In genomic region chr12:108981835-108982234, GRCh38 we compare ENCODE assay signal across 26 cellular contexts. TPM values are rescaled to one million over a fixed set of nuclear protein-coding genes. Genes with fewer than 3 reads are reported as not detected.
"Had no signal": no experiment of that assay in that cellular context is flagged by ENCODE, and none has a peak within 500 bp of the region (broad histone marks: within the 10 kb centered on the region; RNA-seq: fewer than 3 reads in every experiment).

No MANE protein-coding gene starts in this region.

- ATAC-seq: activated naive CD4-positive, alpha-beta T cell treated with anti-CD3 and anti-CD28 coated beads, Interleukin-2, amount 50 U/mL, for 72 hours; activated T-cell treated with anti-CD3 and anti-CD28 coated beads, Interleukin-2, amount 50 U/mL, for 72 hours; effector memory CD8-positive, alpha-beta T cell; foreskin keratinocyte; gastrocnemius medialis had no signal

- H3K27ac ChIP-seq: ascending aorta, breast epithelium, coronary artery, dorsolateral prefrontal cortex, esophagus muscularis mucosa, foreskin keratinocyte, gastrocnemius medialis had no signal

- H3K4me3 ChIP-seq: ascending aorta, breast epithelium, coronary artery, dorsolateral prefrontal cortex, esophagus muscularis mucosa, gastrocnemius medialis, heart left ventricle had no signal

- H3K27me3 ChIP-seq: ascending aorta, breast epithelium, dorsolateral prefrontal cortex, esophagus muscularis mucosa, foreskin keratinocyte, gastrocnemius medialis, heart left ventricle had no signal

- H3K4me1 ChIP-seq: ascending aorta, breast epithelium, esophagus muscularis mucosa, foreskin keratinocyte, gastrocnemius medialis had no signal

- H3K9me3 ChIP-seq: ascending aorta, breast epithelium, esophagus muscularis mucosa, gastrocnemius medialis, heart left ventricle had no signal

- H3K36me3 ChIP-seq: ascending aorta, breast epithelium, esophagus muscularis mucosa, gastrocnemius medialis, heart left ventricle had no signal

- DNase-seq: activated CD4-positive, alpha-beta memory T cell treated with anti-CD3 and anti-CD28 coated beads, Interleukin-2, amount 10 ng/mL, durations not matched to agents 7 days and 5 days; activated CD4-positive, alpha-beta T cell treated with anti-CD3 and anti-CD28 coated beads for 1 hour; activated CD4-positive, alpha-beta T cell treated with anti-CD3 and anti-CD28 coated beads for 4 hours; activated CD4-positive, alpha-beta T cell treated with anti-CD3 and anti-CD28 coated beads, Interleukin-2, amount 10 ng/mL, durations not matched to agents 7 days and 5 days; activated CD4-positive, alpha-beta T cell treated with anti-CD3 and anti-CD28 coated beads, Interleukin-2, amount 50 U/mL, for 4 hours; activated CD8-positive, alpha-beta memory T cell treated with anti-CD3 and anti-CD28 coated beads, Interleukin-2, amount 50 U/mL, for 48 hours; activated gamma-delta T cell; activated naive CD4-positive, alpha-beta T cell; activated naive CD4-positive, alpha-beta T cell treated with anti-CD3 and anti-CD28 coated beads, Interleukin-2, amount 10 ng/mL, durations not matched to agents 7 days and 5 days; activated naive CD8-positive, alpha-beta T cell treated with anti-CD3 and anti-CD28 coated beads, Interleukin-2, amount 10 ng/mL, durations not matched to agents 7 days and 5 days; activated T-cell treated with anti-CD3 and anti-CD28 coated beads for 4 hours; activated T-cell treated with anti-CD3 and anti-CD28 coated beads, Interleukin-2, amount 50 U/mL, for 24 hours; activated T-cell treated with anti-CD3 and anti-CD28 coated beads, Interleukin-2, amount 50 U/mL, for 72 hours; dorsolateral prefrontal cortex; effector memory CD8-positive, alpha-beta T cell; erythroblast; foreskin keratinocyte; gastrocnemius medialis; glutamatergic neuron; T-helper 2 cell had no signal

RNA-seq across cellular contexts. Expression of gene SVOP, which starts 39.0 kb away (rescaled TPM):
- total RNA-seq: activated CD4-positive, alpha-beta memory T cell treated with anti-CD3 and anti-CD28 coated beads, Interleukin-2, amount 10 ng/mL, durations not matched to agents 7 days and 5 days; activated CD4-positive, alpha-beta T cell treated with anti-CD3 and anti-CD28 coated beads, Interleukin-2, amount 10 ng/mL, durations not matched to agents 7 days and 5 days; activated naive CD4-positive, alpha-beta T cell treated with anti-CD3 and anti-CD28 coated beads, Interleukin-2, amount 50 U/mL, for 72 hours; activated naive CD8-positive, alpha-beta T cell treated with anti-CD3 and anti-CD28 coated beads, Interleukin-2, amount 10 ng/mL, durations not matched to agents 7 days and 5 days; activated T-cell treated with anti-CD3 and anti-CD28 coated beads, Interleukin-2, amount 50 U/mL, for 72 hours; ascending aorta; breast epithelium; foreskin keratinocyte had no signal
- polyA plus RNA-seq: foreskin keratinocyte had no signal
